Comparison of ENCODE assay signal across 1 cellular context in the genomic region with DNA sequence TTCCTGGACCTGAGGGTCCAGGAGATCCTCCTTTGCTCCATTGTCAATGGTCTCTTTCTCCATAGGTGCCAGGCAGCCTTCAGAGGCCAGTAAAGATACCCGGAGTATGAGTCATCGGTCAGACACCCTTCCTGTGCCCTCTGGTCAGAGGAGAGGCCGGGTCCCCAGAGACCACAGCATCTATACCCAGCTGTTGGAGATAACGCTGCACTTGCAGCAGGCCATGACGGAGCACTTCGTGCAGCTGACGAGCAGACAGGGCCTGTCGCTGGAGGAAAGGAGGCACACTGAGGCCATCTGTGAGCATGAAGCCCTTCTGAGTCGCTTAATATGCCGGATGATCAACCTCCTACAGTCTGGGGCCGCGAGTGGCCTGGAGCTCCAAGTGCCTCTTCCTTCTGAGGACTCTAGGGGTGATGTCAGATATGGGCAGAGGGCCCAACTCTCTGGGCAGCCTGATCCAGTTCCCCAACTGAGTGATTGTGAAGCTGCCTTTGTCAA.
A peak's percentile ranks its signal among the peaks of the same experiment; 100 is the strongest.
TF ChIP-seq lines count a peak whose summit lies in the region.

A gene (plus strand): TSS at position 51 of the 501 bp plus-strand sequence. CDS start 56 bp downstream, at position 107.

TF ChIP-seq in K562, 482 proteins besides CTCF, POLR2A, EP300 and RAD21:
- TF ChIP-seq, protein P1, sequence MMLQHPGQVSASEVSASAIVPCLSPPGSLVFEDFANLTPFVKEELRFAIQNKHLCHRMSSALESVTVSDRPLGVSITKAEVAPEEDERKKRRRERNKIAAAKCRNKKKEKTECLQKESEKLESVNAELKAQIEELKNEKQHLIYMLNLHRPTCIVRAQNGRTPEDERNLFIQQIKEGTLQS (IDR thresholded peaks at IDR 0.05) = peak; percentile 55; the same call in 1 of the 2 replicates
- TF ChIP-seq, protein P1 (CRISPR knock-in tag; conservative IDR thresholded peaks at IDR 0.05) = no peak
- no peak for TF ChIP-seq SMC3 (conservative IDR thresholded peaks at IDR 0.05; ENCODE audit: insufficient read depth, low read depth, low read length)
- TF ChIP-seq PCBP2 (IDR thresholded peaks at IDR 0.05; ENCODE audit: low read depth, low read length, poor library complexity, severe bottlenecking) = no peak
- peak; percentile 21; the same call in 1 of the 2 replicates for TF ChIP-seq MAFK (IDR thresholded peaks at IDR 0.05; ENCODE audit: low read length)
- TF ChIP-seq ATF1 (CRISPR knock-in tag; IDR thresholded peaks at IDR 0.05) = no peak
- 0 out of 2 replicates have a peak, but pooled peaks have one; percentile 11 for TF ChIP-seq ATF1 (tag; IDR thresholded peaks at IDR 0.05)
- TF ChIP-seq, protein P2, sequence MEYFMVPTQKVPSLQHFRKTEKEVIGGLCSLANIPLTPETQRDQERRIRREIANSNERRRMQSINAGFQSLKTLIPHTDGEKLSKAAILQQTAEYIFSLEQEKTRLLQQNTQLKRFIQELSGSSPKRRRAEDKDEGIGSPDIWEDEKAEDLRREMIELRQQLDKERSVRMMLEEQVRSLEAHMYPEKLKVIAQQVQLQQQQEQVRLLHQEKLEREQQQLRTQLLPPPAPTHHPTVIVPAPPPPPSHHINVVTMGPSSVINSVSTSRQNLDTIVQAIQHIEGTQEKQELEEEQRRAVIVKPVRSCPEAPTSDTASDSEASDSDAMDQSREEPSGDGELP (CRISPR knock-in tag; IDR thresholded peaks at IDR 0.05; ENCODE audit: borderline replicate concordance) = peak; percentile 72; the same call in 1 of the 2 replicates
- TF ChIP-seq MAFG (tag; conservative IDR thresholded peaks at IDR 0.05) = peak; percentile 74
- 0 out of 2 replicates have a peak, but pooled peaks have one; percentile 19 for TF ChIP-seq FOSL1 (tag; conservative IDR thresholded peaks at IDR 0.05)
- peak; percentile 8; the same call in 1 of the 2 replicates for TF ChIP-seq TAL1 (IDR thresholded peaks at IDR 0.05)
- TF ChIP-seq NFE2 (IDR thresholded peaks at IDR 0.05; ENCODE audit: low read depth) = peak; percentile 54; the same call in 1 of the 2 replicates
- TF ChIP-seq CBFA2T3 (IDR thresholded peaks at IDR 0.05) = peak; percentile 53
- TF ChIP-seq, protein P3, sequence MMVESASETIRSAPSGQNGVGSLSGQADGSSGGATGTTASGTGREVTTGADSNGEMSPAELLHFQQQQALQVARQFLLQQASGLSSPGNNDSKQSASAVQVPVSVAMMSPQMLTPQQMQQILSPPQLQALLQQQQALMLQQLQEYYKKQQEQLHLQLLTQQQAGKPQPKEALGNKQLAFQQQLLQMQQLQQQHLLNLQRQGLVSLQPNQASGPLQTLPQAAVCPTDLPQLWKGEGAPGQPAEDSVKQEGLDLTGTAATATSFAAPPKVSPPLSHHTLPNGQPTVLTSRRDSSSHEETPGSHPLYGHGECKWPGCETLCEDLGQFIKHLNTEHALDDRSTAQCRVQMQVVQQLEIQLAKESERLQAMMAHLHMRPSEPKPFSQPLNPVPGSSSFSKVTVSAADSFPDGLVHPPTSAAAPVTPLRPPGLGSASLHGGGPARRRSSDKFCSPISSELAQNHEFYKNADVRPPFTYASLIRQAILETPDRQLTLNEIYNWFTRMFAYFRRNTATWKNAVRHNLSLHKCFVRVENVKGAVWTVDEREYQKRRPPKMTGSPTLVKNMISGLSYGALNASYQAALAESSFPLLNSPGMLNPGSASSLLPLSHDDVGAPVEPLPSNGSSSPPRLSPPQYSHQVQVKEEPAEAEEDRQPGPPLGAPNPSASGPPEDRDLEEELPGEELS (CRISPR knock-in tag; IDR thresholded peaks at IDR 0.05; ENCODE audit: borderline replicate concordance) = no peak
TF ChIP-seq in K562: peak in this region for 9.
